8 cellular contexts compared by ENCODE assay signal in the genomic region with DNA sequence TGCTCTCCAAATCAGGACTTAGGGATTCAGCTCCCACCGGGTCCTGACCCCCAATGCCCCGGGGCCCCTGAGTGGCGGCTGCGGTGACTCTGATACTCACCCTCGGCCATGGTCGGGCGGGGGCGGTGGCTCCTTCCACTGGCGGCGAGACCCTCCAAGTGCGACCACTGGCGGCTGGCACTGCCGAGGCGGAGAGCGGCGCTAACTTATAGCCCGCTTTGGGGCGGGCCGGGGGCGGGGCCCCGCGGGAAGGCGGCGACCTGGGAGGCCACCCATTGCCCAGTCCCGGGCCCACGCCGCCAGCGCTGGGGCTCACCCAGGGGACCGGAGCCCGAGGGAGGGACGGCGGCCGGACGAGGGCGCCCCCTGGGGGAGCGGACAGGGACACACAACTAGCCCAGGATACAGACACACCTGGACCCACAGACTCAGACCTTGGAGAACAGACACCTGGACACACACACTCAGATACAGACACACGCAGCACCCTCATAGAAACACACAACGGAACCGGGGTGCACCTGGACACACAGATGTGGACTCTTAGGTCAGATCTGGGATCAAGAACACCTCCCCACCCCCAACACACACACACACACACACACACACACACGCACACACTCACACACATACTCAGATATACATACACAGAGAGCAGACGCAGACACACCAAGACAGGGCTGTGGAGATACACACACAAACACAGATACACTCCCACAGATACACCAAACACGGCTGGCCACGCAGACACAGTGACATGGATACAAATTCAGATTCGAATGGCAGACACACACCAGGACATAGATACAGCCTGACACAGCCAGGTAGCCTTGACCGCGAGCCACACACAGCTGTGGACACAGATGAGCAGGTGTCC. TPM values are rescaled to one million over a fixed set of nuclear protein-coding genes. Genes with fewer than 3 reads are reported as not detected.
DNase-seq lines count a peak whose midpoint lies in the region; ATAC-seq and TF ChIP-seq lines count a peak whose summit lies in the region.

A gene (minus strand): TSS at position 182 of the 877 bp plus-strand sequence. CDS start 72 bp downstream, at position 110.

- peak; percentile 84 for ATAC-seq in stimulated activated naive CD8-positive, alpha-beta T cell treated with anti-CD3 and anti-CD28 coated beads, Interleukin-15, amount 100 ng/mL, for 72 hours
- no peak for ATAC-seq in GM18873 (IDR thresholded peaks at IDR 0.05; ENCODE audit: low FRiP score, unreplicated experiment)

- no peaks in the 10 kb centered on the region for H3K36me3 ChIP-seq in GM06990 (ENCODE audit: control insufficient read depth, insufficient read depth, low read length)

- no peaks in the 10 kb centered on the region for H3K36me3 Mint-ChIP-seq in HFFc6 (ENCODE audit: low read depth)
- no peaks in the 10 kb centered on the region for H3K36me3 Mint-ChIP-seq in activated CD4-positive, alpha-beta T cell treated with anti-CD3 and anti-CD28 coated beads, Interleukin-2, amount 10 ng/mL, durations not matched to agents 7 days and 5 days (ENCODE audit: low read depth)
- H3K36me3 Mint-ChIP-seq in endothelial cell (ENCODE audit: low read depth, unreplicated experiment), result peaks cover 14% of the 10 kb centered on the region
- no peaks in the 10 kb centered on the region for H3K36me3 Mint-ChIP-seq in mesothelial cell of epicardium

- H3K4me3 ChIP-seq in GM06990 (replicated peaks; ENCODE audit: low read depth, low read length), result peak within 1 kb of the TSS; percentile 31; the same call in 1 of the 2 replicates

- no peaks in the 10 kb centered on the region for H3K27me3 ChIP-seq in GM06990 (replicated peaks; ENCODE audit: control insufficient read depth, insufficient read depth, low read length)

- peak; percentile 77 for TF ChIP-seq CTCF in GM06990 (IDR thresholded peaks at IDR 0.05; ENCODE audit: insufficient read depth, low read length, poor library complexity, severe bottlenecking)
- peak; percentile 94 for TF ChIP-seq CTCF in HFFc6 (IDR thresholded peaks at IDR 0.05)
- peak; percentile 84 for TF ChIP-seq CTCF in endothelial cell (IDR thresholded peaks at IDR 0.05; ENCODE audit: unreplicated experiment)
- TF ChIP-seq CTCF in mesothelial cell of epicardium (IDR thresholded peaks at IDR 0.05; ENCODE audit: unreplicated experiment), result peak; percentile 84

- H3K27ac Mint-ChIP-seq in HFFc6 (peak within 1 kb of the TSS; percentile 38), endothelial cell (ENCODE audit: unreplicated experiment) (peak within 1 kb of the TSS; percentile 9), mesothelial cell of epicardium (peak within 1 kb of the TSS; percentile 30)
- H3K27ac Mint-ChIP-seq in activated CD4-positive, alpha-beta T cell treated with anti-CD3 and anti-CD28 coated beads, Interleukin-2, amount 10 ng/mL, durations not matched to agents 7 days and 5 days, result no peak within 1 kb of the TSS
- H3K27ac Mint-ChIP-seq in stimulated activated naive CD8-positive, alpha-beta T cell treated with anti-CD3 and anti-CD28 coated beads, Interleukin-15, amount 100 ng/mL, for 72 hours, result peak within 1 kb of the TSS in 1 of 2 donors; percentile 15

- H3K9me3 Mint-ChIP-seq in HFFc6 (no peaks in the 10 kb centered on the region), endothelial cell (ENCODE audit: unreplicated experiment) (no peaks in the 10 kb centered on the region), mesothelial cell of epicardium (no peaks in the 10 kb centered on the region)
- H3K9me3 Mint-ChIP-seq in activated CD4-positive, alpha-beta T cell treated with anti-CD3 and anti-CD28 coated beads, Interleukin-2, amount 10 ng/mL, durations not matched to agents 7 days and 5 days, result no peaks in the 10 kb centered on the region
- H3K9me3 Mint-ChIP-seq in stimulated activated naive CD8-positive, alpha-beta T cell treated with anti-CD3 and anti-CD28 coated beads, Interleukin-15, amount 100 ng/mL, for 72 hours, result no peaks in the 10 kb centered on the region

- CTCF ChIA-PET in activated CD4-positive, alpha-beta T cell treated with anti-CD3 and anti-CD28 coated beads, Interleukin-2, amount 10 ng/mL, durations not matched to agents 7 days and 5 days (lab: Charles Lee), result interaction anchor here (0.6 to 1.3 kb wide), 3 partner anchors 55 to 167 kb away, joined by 3 read pairs; no protein-coding TSS in a partner anchor

- POLR2A ChIA-PET in activated CD4-positive, alpha-beta T cell treated with anti-CD3 and anti-CD28 coated beads, Interleukin-2, amount 10 ng/mL, durations not matched to agents 7 days and 5 days (lab: Charles Lee), result no interaction called here

- H3K27me3 Mint-ChIP-seq in HFFc6 (ENCODE audit: insufficient read depth) (no peaks in the 10 kb centered on the region), endothelial cell (ENCODE audit: unreplicated experiment) (peaks cover 8% of the 10 kb centered on the region), mesothelial cell of epicardium (ENCODE audit: low read depth) (no peaks in the 10 kb centered on the region)
- peaks cover 18% of the 10 kb centered on the region for H3K27me3 Mint-ChIP-seq in activated CD4-positive, alpha-beta T cell treated with anti-CD3 and anti-CD28 coated beads, Interleukin-2, amount 10 ng/mL, durations not matched to agents 7 days and 5 days
- peaks cover 42% of the 10 kb centered on the region for H3K27me3 Mint-ChIP-seq in stimulated activated naive CD8-positive, alpha-beta T cell treated with anti-CD3 and anti-CD28 coated beads, Interleukin-15, amount 100 ng/mL, for 72 hours

- peak within 1 kb of the TSS; percentile 84 for H3K4me3 Mint-ChIP-seq in HFFc6
- H3K4me3 Mint-ChIP-seq in activated CD4-positive, alpha-beta T cell treated with anti-CD3 and anti-CD28 coated beads, Interleukin-2, amount 10 ng/mL, durations not matched to agents 7 days and 5 days, result no peak within 1 kb of the TSS
- peak within 1 kb of the TSS; percentile 84 for H3K4me3 Mint-ChIP-seq in endothelial cell (ENCODE audit: unreplicated experiment)
- H3K4me3 Mint-ChIP-seq in mesothelial cell of epicardium, result peak within 1 kb of the TSS; percentile 55
- H3K4me3 Mint-ChIP-seq in stimulated activated naive CD8-positive, alpha-beta T cell treated with anti-CD3 and anti-CD28 coated beads, Interleukin-15, amount 100 ng/mL, for 72 hours, result no peak within 1 kb of the TSS

- DNase-seq in GM06990 (ENCODE audit: extremely low read depth, insufficient read length) (peak; percentile 73), HFFc6 (peak; percentile 66), NCI-H510A treated with DMSO at 0.1 percent for 48 hours (lab: John Stamatoyannopoulos, UW) (peak; percentile 56), endothelial cell (ENCODE audit: low spot score) (peak; percentile 77), mesothelial cell of epicardium (ENCODE audit: low spot score in 2 of 2, unreplicated experiment in 2 of 2) (peak; percentile 57 to 76)
- DNase-seq in activated CD4-positive, alpha-beta T cell treated with anti-CD3 and anti-CD28 coated beads, Interleukin-2, amount 10 ng/mL, durations not matched to agents 7 days and 5 days, result peak; percentile 31
- peak; percentile 47 to 52 for DNase-seq in stimulated activated naive CD8-positive, alpha-beta T cell treated with anti-CD3 and anti-CD28 coated beads, Interleukin-15, amount 100 ng/mL, for 72 hours

- H3K4me1 Mint-ChIP-seq in HFFc6 (ENCODE audit: low read depth), result peaks cover 85% of the 10 kb centered on the region
- H3K4me1 Mint-ChIP-seq in activated CD4-positive, alpha-beta T cell treated with anti-CD3 and anti-CD28 coated beads, Interleukin-2, amount 10 ng/mL, durations not matched to agents 7 days and 5 days, result peaks cover 26% of the 10 kb centered on the region
- H3K4me1 Mint-ChIP-seq in endothelial cell (ENCODE audit: unreplicated experiment), result peaks cover 65% of the 10 kb centered on the region
- peaks cover 29% of the 10 kb centered on the region for H3K4me1 Mint-ChIP-seq in mesothelial cell of epicardium
- peaks cover 25% of the 10 kb centered on the region for H3K4me1 Mint-ChIP-seq in stimulated activated naive CD8-positive, alpha-beta T cell treated with anti-CD3 and anti-CD28 coated beads, Interleukin-15, amount 100 ng/mL, for 72 hours

RNA-seq across cellular contexts. Expression of the gene that starts here (rescaled TPM):
- 100 to 1,000 TPM in 5 of 6 experiments, 10 to 100 TPM in 1; 99.6 to 430 (median 111) TPM for total RNA-seq in HFFc6 (2021; fragmentation: NEBNext Ultra II Directional; extraction: Animal tissue kit (Norgen Biotek cat#: 25700))
- under 1 TPM; 0.07 to 0.21 TPM for total RNA-seq in activated CD4-positive, alpha-beta T cell treated with anti-CD3 and anti-CD28 coated beads, Interleukin-2, amount 10 ng/mL, durations not matched to agents 7 days and 5 days
- total RNA-seq in endothelial cell (ENCODE audit: unreplicated experiment), result 216 TPM
- total RNA-seq in mesothelial cell of epicardium, result 32.4 to 35.7 TPM (median 35.3 TPM) in 3 replicates

Comparison
In these comparisons a context has a peak if more than half of its experiments do, and no peak if none do; other contexts are left out.
1. RNA of the gene that starts here (total RNA-seq): 216 TPM in endothelial cell (single experiment), 99.6 to 430 TPM in HFFc6 and 32.4 to 35.7 TPM in mesothelial cell of epicardium; 0.07 to 0.21 TPM in activated CD4-positive, alpha-beta T cell treated with anti-CD3 and anti-CD28 coated beads, Interleukin-2, amount 10 ng/mL, durations not matched to agents 7 days and 5 days; every median in the first group is over 10 times any median in the second.
2. Peak in DNase-seq in activated CD4-positive, alpha-beta T cell treated with anti-CD3 and anti-CD28 coated beads, Interleukin-2, amount 10 ng/mL, durations not matched to agents 7 days and 5 days; RNA of the gene not detected or under 1 TPM.
3. H3K4me3 Mint-ChIP-seq: peak in HFFc6 (single experiment), endothelial cell (single experiment) and mesothelial cell of epicardium (single experiment); none in activated CD4-positive, alpha-beta T cell treated with anti-CD3 and anti-CD28 coated beads, Interleukin-2, amount 10 ng/mL, durations not matched to agents 7 days and 5 days (single experiment) and stimulated activated naive CD8-positive, alpha-beta T cell treated with anti-CD3 and anti-CD28 coated beads, Interleukin-15, amount 100 ng/mL, for 72 hours (0 of 2).
4. Peak in every context shown above with its lines, with median percentiles within 50 percentile points of each other: DNase-seq and CTCF ChIP-seq.